31 cellular contexts compared by ENCODE assay signal in genomic region chr19:28697308-28697707, GRCh38.
"Had no signal": no experiment of that assay in that cellular context is flagged by ENCODE, and none has a peak within 500 bp of the region (broad histone marks: within the 10 kb centered on the region; RNA-seq: fewer than 3 reads in every experiment).

No MANE protein-coding gene starts in this region.

- H3K4me1 Mint-ChIP-seq: immature natural killer cell; mesothelial cell of epicardium; naive B cell; natural killer cell; nephron progenitor cell; stimulated activated memory B cell treated with anti-CD40 and anti-IgM and Interleukin-4, amounts not matched to agents 10 μg/mL and 1 μg/mL and 100 μg/mL, for 72 hours had no signal

- DNase-seq: hypothalamus; immature natural killer cell; left colon; left lung; lower lobe of right lung; mammary epithelial cell; mesendoderm; naive B cell; natural killer cell; nephron progenitor cell; occipital lobe; right lobe of liver; stimulated activated CD4-positive, alpha-beta T cell treated with anti-CD3 and anti-CD28 coated beads, Interleukin-1b, Interleukin-23, amount 100 ng/mL, for 48 hours; stimulated activated CD4-positive, alpha-beta T cell treated with anti-CD3 and anti-CD28 coated beads, Interleukin-2, amount 100 ng/mL, for 48 hours; stimulated activated CD4-positive, alpha-beta T cell treated with anti-CD3 and anti-CD28 coated beads, Interleukin-4, amount 100 ng/mL, for 4 hours; stimulated activated CD8-positive, alpha-beta memory T cell treated with anti-CD3 and anti-CD28 coated beads, Interleukin-4, amount 100 ng/mL, for 48 hours; tibial artery; trophoblast cell; upper lobe of right lung had no signal

- H3K27ac ChIP-seq: left lung, lower lobe of right lung, neural progenitor cell, neutrophil, right atrium auricular region, right lobe of liver, suprapubic skin, thoracic aorta, tibial artery, upper lobe of right lung had no signal

- H3K27ac Mint-ChIP-seq: immature natural killer cell; mesothelial cell of epicardium; naive B cell; natural killer cell; nephron progenitor cell; neural progenitor cell; progenitor cell of endocrine pancreas; stimulated activated memory B cell treated with anti-CD40 and anti-IgM and Interleukin-4, amounts not matched to agents 10 μg/mL and 1 μg/mL and 100 μg/mL, for 72 hours; stimulated activated naive CD8-positive, alpha-beta T cell treated with anti-CD3 and anti-CD28 coated beads, Interleukin-15, Interleukin-2, amounts not matched to agents 100 ng/mL and 50 ng/mL, for 24 hours had no signal

- ATAC-seq: left colon; left lung; lower lobe of right lung; natural killer cell; right lobe of liver; stimulated activated memory B cell treated with anti-CD40 and anti-IgM and Interleukin-4, amounts not matched to agents 10 μg/mL and 1 μg/mL and 100 μg/mL, for 72 hours; upper lobe of right lung had no signal

- H3K9me3 ChIP-seq: left lung, lower lobe of right lung, neutrophil, right atrium auricular region, right lobe of liver, suprapubic skin, thoracic aorta, tibial artery, upper lobe of right lung had no signal

- H3K4me1 ChIP-seq: left lung, lower lobe of right lung, neural progenitor cell, right atrium auricular region, right lobe of liver, suprapubic skin, tibial artery, upper lobe of right lung had no signal

- H3K4me3 ChIP-seq: left lung, lower lobe of right lung, neural progenitor cell, right atrium auricular region, right lobe of liver, smooth muscle cell, suprapubic skin, thoracic aorta, tibial artery, upper lobe of right lung had no signal

- FAIRE-seq: keratinocyte, urothelium cell line had no signal

- H3K27me3 ChIP-seq: left lung, neural progenitor cell, neutrophil, right atrium auricular region, right lobe of liver, suprapubic skin, tibial artery had no signal

- H3K9me3 Mint-ChIP-seq: immature natural killer cell; mesothelial cell of epicardium; natural killer cell; stimulated activated naive CD8-positive, alpha-beta T cell treated with anti-CD3 and anti-CD28 coated beads, Interleukin-15, Interleukin-2, amounts not matched to agents 100 ng/mL and 50 ng/mL, for 24 hours had no signal

- H3K36me3 Mint-ChIP-seq: immature natural killer cell; mesothelial cell of epicardium; naive B cell; natural killer cell; neural progenitor cell; stimulated activated memory B cell treated with anti-CD40 and anti-IgM and Interleukin-4, amounts not matched to agents 10 μg/mL and 1 μg/mL and 100 μg/mL, for 72 hours had no signal

- H3K36me3 ChIP-seq: left lung, lower lobe of right lung, neural progenitor cell, neutrophil, right atrium auricular region, right lobe of liver, suprapubic skin, thoracic aorta, tibial artery, upper lobe of right lung had no signal

- H3K27me3 Mint-ChIP-seq: progenitor cell of endocrine pancreas; stimulated activated memory B cell treated with anti-CD40 and anti-IgM and Interleukin-4, amounts not matched to agents 10 μg/mL and 1 μg/mL and 100 μg/mL, for 72 hours had no signal

- H3K4me3 Mint-ChIP-seq: immature natural killer cell; mesothelial cell of epicardium; naive B cell; natural killer cell; nephron progenitor cell; neural progenitor cell; stimulated activated memory B cell treated with anti-CD40 and anti-IgM and Interleukin-4, amounts not matched to agents 10 μg/mL and 1 μg/mL and 100 μg/mL, for 72 hours; stimulated activated naive CD8-positive, alpha-beta T cell treated with anti-CD3 and anti-CD28 coated beads, Interleukin-15, Interleukin-2, amounts not matched to agents 100 ng/mL and 50 ng/mL, for 24 hours had no signal
